Comparison of ENCODE assay signal across 12 cellular contexts in the genomic region with DNA sequence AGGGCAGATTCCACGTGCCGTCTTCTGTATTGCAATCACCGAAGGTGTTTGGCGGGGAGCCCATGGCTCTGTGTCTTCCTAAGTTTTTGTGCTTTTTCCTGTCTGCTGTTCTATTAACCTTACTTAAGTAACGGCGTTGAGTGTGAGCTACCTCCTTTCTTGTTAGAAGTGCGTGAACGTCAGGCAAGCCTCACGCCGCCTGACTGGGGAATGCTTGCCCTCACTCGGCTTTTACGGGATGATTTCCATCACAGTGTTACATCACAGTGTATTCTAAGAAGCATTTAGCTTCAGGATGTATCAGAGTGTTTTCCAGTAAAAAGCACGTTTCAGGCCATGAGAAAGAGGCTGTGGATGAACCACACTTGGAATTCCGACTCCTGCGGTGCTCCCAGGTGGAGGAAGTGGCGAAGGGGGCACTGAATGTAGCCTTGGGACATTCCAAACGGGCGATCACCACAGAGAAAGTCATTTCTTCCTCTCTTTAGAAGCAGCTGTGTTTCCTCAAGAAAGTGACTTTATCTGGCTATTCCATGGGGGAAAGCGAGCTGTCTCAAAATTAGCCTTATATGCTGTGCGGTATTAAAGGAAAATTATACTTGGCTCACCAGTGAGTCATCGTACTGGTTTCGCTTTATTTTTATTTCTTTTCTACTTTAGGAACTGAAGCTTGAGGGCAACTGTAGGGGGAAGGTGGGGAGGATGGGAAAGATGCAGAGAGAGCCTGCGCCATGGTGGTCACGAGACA.
DNase-seq lines count a peak whose midpoint lies in the region; ATAC-seq and TF ChIP-seq lines count a peak whose summit lies in the region.
"Had no signal": no experiment of that assay in that cellular context is flagged by ENCODE, and none has a peak within 500 bp of the region (broad histone marks: within the 10 kb centered on the region; RNA-seq: fewer than 3 reads in every experiment).

No MANE protein-coding gene starts in this region.

- H3K27me3 Mint-ChIP-seq in nephron progenitor cell (ENCODE audit: low read depth, poor library complexity) = peaks cover 11% of the 10 kb centered on the region

- peak overlapping the region; percentile 53 for H3K27ac Mint-ChIP-seq in nephron progenitor cell
- H3K27ac Mint-ChIP-seq: activated T-cell treated with anti-CD3 and anti-CD28 coated beads, Interleukin-2, amount 50 U/mL, for 72 hours; CD8-positive, alpha-beta memory T cell; IgD-negative memory B cell had no signal

- H3K27me3 ChIP-seq in ascending aorta = no peaks in the 10 kb centered on the region
- H3K27me3 ChIP-seq in transverse colon = peaks cover 4% of the 10 kb centered on the region

- DNase-seq in ascending aorta (ENCODE audit: low spot score in 2 of 2) = no peak
- DNase-seq in fibroblast of villous mesenchyme (ENCODE audit: low read depth) = peak; percentile 84
- DNase-seq in nephron progenitor cell = no peak
- no peak for DNase-seq in transverse colon
- no peak for DNase-seq in DMS 273 (lab: John Stamatoyannopoulos, UW; ENCODE audit: unreplicated experiment)
- no peak for DNase-seq in stimulated activated naive CD8-positive, alpha-beta T cell treated with anti-CD3 and anti-CD28 coated beads, Interleukin-15, Interleukin-2, amounts not matched to agents 100 U/mL and 50 U/mL, for 24 hours
- DNase-seq: activated CD4-positive, CD25-positive, alpha-beta regulatory T cell treated with anti-CD3 and anti-CD28 coated beads, Interleukin-2, amount 50 U/mL, for 72 hours; activated T-cell treated with anti-CD3 and anti-CD28 coated beads, Interleukin-2, amount 50 U/mL, for 72 hours; CD8-positive, alpha-beta memory T cell; GDM1 had no signal

- H3K4me3 ChIP-seq in ascending aorta (peak overlapping the region in 1 of 2 donors; percentile 39), fibroblast of villous mesenchyme (ENCODE audit: low read depth, low read length) (peak overlapping the region; percentile 6), transverse colon (no peak overlapping the region)

- H3K9me3 ChIP-seq in ascending aorta (no peaks in the 10 kb centered on the region), transverse colon (no peaks in the 10 kb centered on the region)

- H3K9me3 Mint-ChIP-seq in nephron progenitor cell = peaks cover 9% of the 10 kb centered on the region
- H3K9me3 Mint-ChIP-seq: activated T-cell treated with anti-CD3 and anti-CD28 coated beads, Interleukin-2, amount 50 U/mL, for 72 hours had no signal

- no peak for TF ChIP-seq POLR2A in transverse colon (IDR thresholded peaks at IDR 0.05)

- intact Hi-C loops in ascending aorta (cut with DNase I) = loop anchor here (5.0 kb wide), 1 partner anchor 33 kb away; no protein-coding TSS in a partner anchor
- intact Hi-C loops in transverse colon (cut with DNase I; ENCODE audit: low total_unique reads) = no loop called here

- H3K36me3 ChIP-seq in ascending aorta = no peaks in the 10 kb centered on the region
- no peaks in the 10 kb centered on the region for H3K36me3 ChIP-seq in transverse colon

- TF ChIP-seq CTCF in ascending aorta (IDR thresholded peaks at IDR 0.05) (no peak), fibroblast of villous mesenchyme (IDR thresholded peaks at IDR 0.05; ENCODE audit: insufficient read depth, low read depth, low read length) (no peak), nephron progenitor cell (IDR thresholded peaks at IDR 0.05) (no peak), transverse colon (IDR thresholded peaks at IDR 0.05) (no peak)

- 82% methylated on average over 7 to 24 of the region's 24 CpGs for WGBS in transverse colon (ENCODE audit: low coverage in 1 of 2), 2 donors

- TF ChIP-seq EP300 in transverse colon (IDR thresholded peaks at IDR 0.05; ENCODE audit: low read depth) = peak; percentile 92

- H3K36me3 Mint-ChIP-seq in nephron progenitor cell (ENCODE audit: low read depth) = no peaks in the 10 kb centered on the region

- in situ Hi-C loops in transverse colon (cut with MboI; ENCODE audit: low pct_ligation_motif_present in 1 of 4, low pct_unique_long_range_greater_than_20kb in 1 of 4, low sequenced_read_pairs in 3 of 4) = no loop called here

- no peaks in the 10 kb centered on the region for H3K4me1 Mint-ChIP-seq in nephron progenitor cell
- H3K4me1 Mint-ChIP-seq: CD8-positive, alpha-beta memory T cell; IgD-negative memory B cell had no signal

- peak overlapping the region; percentile 72 to 85 for H3K27ac ChIP-seq in ascending aorta
- peak overlapping the region; percentile 44 to 54 (median 50) for H3K27ac ChIP-seq in transverse colon

- H3K4me3 Mint-ChIP-seq in nephron progenitor cell = no peak overlapping the region
- H3K4me3 Mint-ChIP-seq: activated T-cell treated with anti-CD3 and anti-CD28 coated beads, Interleukin-2, amount 50 U/mL, for 72 hours; CD8-positive, alpha-beta memory T cell had no signal

- ATAC-seq in GM21390 (IDR thresholded peaks at IDR 0.05; ENCODE audit: unreplicated experiment) = no peak
- ATAC-seq in stimulated activated naive CD8-positive, alpha-beta T cell treated with anti-CD3 and anti-CD28 coated beads, Interleukin-15, Interleukin-2, amounts not matched to agents 100 U/mL and 50 U/mL, for 24 hours = no peak
- ATAC-seq: activated T-cell treated with anti-CD3 and anti-CD28 coated beads, Interleukin-2, amount 50 U/mL, for 72 hours had no signal

- H3K4me1 ChIP-seq in ascending aorta (peaks cover 3 to 4% of the 10 kb centered on the region in 2 donors), transverse colon (no peaks in the 10 kb centered on the region)
